ENCODE assay signal across 2 cellular contexts in genomic region chr2:225038076-225038571, GRCh38.
TF ChIP-seq lines count a peak whose summit lies in the region.

No MANE protein-coding gene starts in this region.

TF ChIP-seq in IMR-90, 13 proteins besides CTCF, POLR2A, EP300 and RAD21:
- TF ChIP-seq NFE2L2 (IDR thresholded peaks at IDR 0.05; ENCODE audit: low read depth, low read length) (no peak), BHLHE40 (IDR thresholded peaks at IDR 0.05; ENCODE audit: low read depth, low read length) (no peak), MAZ (IDR thresholded peaks at IDR 0.05; ENCODE audit: borderline replicate concordance, low read depth, low read length) (no peak), MAFK (IDR thresholded peaks at IDR 0.05; ENCODE audit: low read depth, low read length) (no peak), FOS (IDR thresholded peaks at IDR 0.05; ENCODE audit: low read depth, low read length) (no peak), CHD1 (IDR thresholded peaks at IDR 0.05; ENCODE audit: low read depth, low read length) (no peak)

TF ChIP-seq in GM12878, 131 proteins besides CTCF, POLR2A, EP300 and RAD21:
- TF ChIP-seq IKZF1 (conservative IDR thresholded peaks at IDR 0.05) (peak; percentile 75), HCFC1 (IDR thresholded peaks at IDR 0.05; ENCODE audit: low read length) (no peak), SKIL (IDR thresholded peaks at IDR 0.05; ENCODE audit: low read depth, poor library complexity, severe bottlenecking) (peak; percentile 55), YBX1 (IDR thresholded peaks at IDR 0.05) (no peak), NR2C2 (IDR thresholded peaks at IDR 0.05; ENCODE audit: borderline replicate concordance, control insufficient read depth, insufficient read length, low read depth) (no peak), IKZF2 (IDR thresholded peaks at IDR 0.05) (peak; percentile 67 to 75), TBL1XR1 (IDR thresholded peaks at IDR 0.05; ENCODE audit: low read depth, low read length) (0 out of 2 replicates have a peak, but pooled peaks have one; percentile 11), ASH2L (IDR thresholded peaks at IDR 0.05; ENCODE audit: borderline replicate concordance, low read depth) (peak; percentile 84; the same call in 1 of the 2 replicates), MEF2B (IDR thresholded peaks at IDR 0.05; ENCODE audit: partially characterized antibody, poor library complexity, severe bottlenecking) (no peak), WRNIP1 (IDR thresholded peaks at IDR 0.05; ENCODE audit: borderline replicate concordance, low read depth, low read length) (no peak), KAT2A (conservative IDR thresholded peaks at IDR 0.05; ENCODE audit: control insufficient read depth, low read depth, low read length) (no peak), IRF4 (IDR thresholded peaks at IDR 0.05; ENCODE audit: low read depth, low read length) (0 out of 2 replicates have a peak, but pooled peaks have one; percentile 0), MTA2 (IDR thresholded peaks at IDR 0.05; ENCODE audit: low read depth) (peak; percentile 14; the same call in 1 of the 2 replicates), ZNF384 (IDR thresholded peaks at IDR 0.05; ENCODE audit: borderline replicate concordance, low read depth, low read length) (peak; percentile 15; the same call in 1 of the 2 replicates), MLLT1 (IDR thresholded peaks at IDR 0.05) (peak; percentile 60), ATF2 (IDR thresholded peaks at IDR 0.05; ENCODE audit: low read length) (0 out of 2 replicates have a peak, but pooled peaks have one; percentile 10), ZNF24 (IDR thresholded peaks at IDR 0.05) (no peak), TCF12 (IDR thresholded peaks at IDR 0.05; ENCODE audit: low read depth, low read length) (no peak), REST (IDR thresholded peaks at IDR 0.05; ENCODE audit: low read depth, low read length) (no peak), PKNOX1 (IDR thresholded peaks at IDR 0.05) (no peak), ZNF687 (IDR thresholded peaks at IDR 0.05) (0 out of 2 replicates have a peak, but pooled peaks have one; percentile 36), ATF7 (IDR thresholded peaks at IDR 0.05; ENCODE audit: low read depth) (0 out of 2 replicates have a peak, but pooled peaks have one; percentile 20), ELK1 (IDR thresholded peaks at IDR 0.05; ENCODE audit: low read depth, low read length) (no peak), RBBP5 (conservative IDR thresholded peaks at IDR 0.05) (no peak), CHD4 (IDR thresholded peaks at IDR 0.05) (no peak), RB1 (IDR thresholded peaks at IDR 0.05; ENCODE audit: borderline replicate concordance) (no peak), MEF2A (IDR thresholded peaks at IDR 0.05; ENCODE audit: insufficient read depth, low read depth, low read length) (no peak), LARP7 (IDR thresholded peaks at IDR 0.05) (no peak), JUNB (IDR thresholded peaks at IDR 0.05) (0 out of 2 replicates have a peak, but pooled peaks have one; percentile 19), RELB (IDR thresholded peaks at IDR 0.05; ENCODE audit: low read depth) (peak; percentile 92), NBN (IDR thresholded peaks at IDR 0.05) (peak; percentile 56; the same call in 1 of the 2 replicates), EED (IDR thresholded peaks at IDR 0.05; ENCODE audit: low read depth) (0 out of 2 replicates have a peak, but pooled peaks have one; percentile 19)
